Comparison of ENCODE assay signal across 14 cellular contexts in the genomic region with DNA sequence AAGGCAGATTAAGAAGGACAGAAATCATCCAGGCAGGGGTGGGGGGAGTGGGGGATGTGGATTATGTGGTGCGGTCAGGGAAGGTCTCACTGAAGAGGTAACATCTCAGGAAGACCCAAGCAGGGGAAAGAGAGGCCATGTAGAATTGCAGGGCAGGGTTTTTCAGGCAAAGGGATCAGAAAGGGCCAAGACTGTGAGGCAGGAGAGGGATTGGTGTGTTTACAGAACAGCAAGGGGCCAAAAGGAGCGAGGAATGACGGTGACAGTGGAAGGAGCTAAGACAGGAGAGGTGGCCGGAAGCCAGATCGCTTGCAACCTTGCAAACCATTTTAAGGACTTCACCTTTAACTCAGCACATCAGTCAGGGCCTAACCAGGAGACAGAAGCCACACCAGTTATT.
DNase-seq lines count a peak whose midpoint lies in the region; ATAC-seq and TF ChIP-seq lines count a peak whose summit lies in the region.
"Had no signal": no experiment of that assay in that cellular context is flagged by ENCODE, and none has a peak within 500 bp of the region (broad histone marks: within the 10 kb centered on the region; RNA-seq: fewer than 3 reads in every experiment).

No MANE protein-coding gene starts in this region.

- no peak overlapping the region for H3K23ac ChIP-seq in trophoblast cell (ENCODE audit: low read length)

- H3K79me1 ChIP-seq in trophoblast cell (ENCODE audit: low read length), result peaks cover 6% of the 10 kb centered on the region

- no peak overlapping the region for H3K4ac ChIP-seq in trophoblast cell (ENCODE audit: low read depth, low read length)

- H4K12ac ChIP-seq in trophoblast cell (ENCODE audit: low read depth, low read length), result no peak overlapping the region

- no peaks in the 10 kb centered on the region for H4K20me1 ChIP-seq in BLaER1 treated with 17β-estradiol and CSF1 and Interleukin-3, amounts not matched to agents 10 nM and 100 nM

- no peak overlapping the region for H4K8ac ChIP-seq in trophoblast cell (ENCODE audit: low read depth, low read length)

- no peak overlapping the region for H3K18ac ChIP-seq in trophoblast cell (ENCODE audit: low read length)

- H3K27ac ChIP-seq in ACC112 (ENCODE audit: low read depth, low read length) (peak overlapping the region; percentile 85), WERI-Rb-1 (no peak overlapping the region), foreskin keratinocyte (peak overlapping the region; percentile 82), trophoblast cell (ENCODE audit: low read depth, low read length) (no peak overlapping the region)
- peak overlapping the region in 10 of 11 experiments; percentile 6 to 77 (median 56); a peak in 15 of 22 replicates for H3K27ac ChIP-seq in BLaER1 treated with 17β-estradiol and CSF1 and Interleukin-3, amounts not matched to agents 10 nM and 100 nM
- H3K27ac ChIP-seq: KMS-11, upper lobe of right lung had no signal

- H2AFZ ChIP-seq in ACC112 (ENCODE audit: low read length, unreplicated experiment), result no peak overlapping the region
- no peak overlapping the region for H2AFZ ChIP-seq in trophoblast cell (ENCODE audit: insufficient read depth, low read length, poor library complexity)

- H2BK120ac ChIP-seq in trophoblast cell (ENCODE audit: insufficient read depth, low read length, poor library complexity), result no peak overlapping the region

- no CpG with 5 or more reads among the region's 5 CpGs for WGBS in trophoblast cell (ENCODE audit: extremely low coverage, insufficient coverage, insufficient read length)

- peak overlapping the region in 1 of 11 experiments; percentile 28; a peak in 4 of 22 replicates for H3K9ac ChIP-seq in BLaER1 treated with 17β-estradiol and CSF1 and Interleukin-3, amounts not matched to agents 10 nM and 100 nM
- no peak overlapping the region for H3K9ac ChIP-seq in trophoblast cell (ENCODE audit: low read length)
- H3K9ac ChIP-seq: KMS-11 had no signal

- H3K36me3 ChIP-seq in ACC112 (ENCODE audit: insufficient read depth, low read length), result no peaks in the 10 kb centered on the region
- 0 out of 22 replicates have a peak, but pooled peaks cover 0 to 5% (median 0%) of the 10 kb centered on the region in 11 experiments for H3K36me3 ChIP-seq in BLaER1 treated with 17β-estradiol and CSF1 and Interleukin-3, amounts not matched to agents 10 nM and 100 nM
- H3K36me3 ChIP-seq in WERI-Rb-1, result no peaks in the 10 kb centered on the region
- no peaks in the 10 kb centered on the region for H3K36me3 ChIP-seq in trophoblast cell (ENCODE audit: control insufficient read depth in 1 of 2, insufficient read depth in 2 of 2, low read length in 2 of 2)
- H3K36me3 ChIP-seq: stomach, upper lobe of right lung had no signal

- no peak overlapping the region for H2AK5ac ChIP-seq in trophoblast cell (ENCODE audit: low read length)

- H3K79me2 ChIP-seq in ACC112 (ENCODE audit: control insufficient read depth, insufficient read depth, low read length, unreplicated experiment), result no peaks in the 10 kb centered on the region
- no peaks in the 10 kb centered on the region for H3K79me2 ChIP-seq in trophoblast cell (ENCODE audit: control insufficient read depth, insufficient read depth, low read length, poor library complexity)

- in situ Hi-C loops in G401 (cut with HindIII; ENCODE audit: low sequenced_read_pairs), result no loop called here

- no peak overlapping the region for H4K91ac ChIP-seq in trophoblast cell (ENCODE audit: low read depth, low read length)

- peak; percentile 55 for DNase-seq in WERI-Rb-1
- no peak for DNase-seq in foreskin keratinocyte
- no peak for DNase-seq in G401 (ENCODE audit: low spot score)
- DNase-seq in NCI-H1092 treated with DMSO at 0.1 percent for 48 hours (lab: John Stamatoyannopoulos, UW), result no peak
- DNase-seq in MV-4-11 (lab: John Stamatoyannopoulos, UW), result no peak
- DNase-seq in trophoblast cell, result no peak
- DNase-seq: NCI-H1105 treated with DMSO at 0.1 percent for 48 hours, NCI-H2107, nephron progenitor cell, upper lobe of right lung had no signal

- peaks cover 75% of the 10 kb centered on the region for H3K4me1 ChIP-seq in ACC112 (ENCODE audit: control insufficient read depth, insufficient read depth, low read length, unreplicated experiment)
- H3K4me1 ChIP-seq in BLaER1 treated with 17β-estradiol and CSF1 and Interleukin-3, amounts not matched to agents 10 nM and 100 nM, result peaks cover 10 to 50% (median 22%) of the 10 kb centered on the region in 10 experiments
- H3K4me1 ChIP-seq in foreskin keratinocyte, result peaks cover 37% of the 10 kb centered on the region
- peaks cover 13 to 15% of the 10 kb centered on the region in 2 experiments for H3K4me1 ChIP-seq in trophoblast cell (ENCODE audit: control insufficient read depth in 1 of 2, insufficient read depth in 2 of 2, low read length in 2 of 2)

- H3K14ac ChIP-seq in trophoblast cell (ENCODE audit: low read length), result no peak overlapping the region

- TF ChIP-seq CTCF in WERI-Rb-1 (IDR thresholded peaks at IDR 0.05; ENCODE audit: low read depth, low read length), result no peak
- TF ChIP-seq CTCF in foreskin keratinocyte (conservative IDR thresholded peaks at IDR 0.05), result no peak

- no peak overlapping the region for H2BK5ac ChIP-seq in trophoblast cell (ENCODE audit: low read depth, low read length, poor library complexity)

- H2BK12ac ChIP-seq in trophoblast cell (ENCODE audit: low read length), result no peak overlapping the region

- H3K4me2 ChIP-seq in BLaER1 treated with 17β-estradiol and CSF1 and Interleukin-3, amounts not matched to agents 10 nM and 100 nM, result peak overlapping the region in 5 of 11 experiments; percentile 32 to 65 (median 55); a peak in 9 of 22 replicates
- no peak overlapping the region for H3K4me2 ChIP-seq in trophoblast cell (ENCODE audit: low read length)
- H3K4me2 ChIP-seq: KMS-11 had no signal

- no peak overlapping the region for H3K4me3 ChIP-seq in ACC112 (ENCODE audit: low read depth, low read length)
- no peak overlapping the region for H3K4me3 ChIP-seq in BLaER1 treated with 17β-estradiol and CSF1 and Interleukin-3, amounts not matched to agents 10 nM and 100 nM
- no peak overlapping the region for H3K4me3 ChIP-seq in WERI-Rb-1 (ENCODE audit: low read depth, low read length)
- no peak overlapping the region for H3K4me3 ChIP-seq in trophoblast cell (ENCODE audit: low read depth, low read length)
- H3K4me3 ChIP-seq: stomach, upper lobe of right lung had no signal

- H3K27me3 ChIP-seq in ACC112 (ENCODE audit: insufficient read depth, low read length) (no peaks in the 10 kb centered on the region), WERI-Rb-1 (ENCODE audit: insufficient read depth, low read depth, severe bottlenecking) (no peaks in the 10 kb centered on the region), foreskin keratinocyte (no peaks in the 10 kb centered on the region), trophoblast cell (ENCODE audit: insufficient read depth, low read length) (no peaks in the 10 kb centered on the region)
- H3K27me3 ChIP-seq in BLaER1 treated with 17β-estradiol and CSF1 and Interleukin-3, amounts not matched to agents 10 nM and 100 nM, result no peaks in the 10 kb centered on the region
- H3K27me3 ChIP-seq: stomach, upper lobe of right lung had no signal

- peaks cover 0 to 50% (median 28%) of the 10 kb centered on the region in 11 experiments; a peak in 17 of 22 replicates for H3K9me3 ChIP-seq in BLaER1 treated with 17β-estradiol and CSF1 and Interleukin-3, amounts not matched to agents 10 nM and 100 nM (replicated peaks in 1 of 11)
- H3K9me3 ChIP-seq in WERI-Rb-1 (ENCODE audit: severe bottlenecking), result no peaks in the 10 kb centered on the region
- H3K9me3 ChIP-seq in trophoblast cell (ENCODE audit: insufficient read depth, low read depth, low read length), result peaks cover 2% of the 10 kb centered on the region
- H3K9me3 ChIP-seq: upper lobe of right lung had no signal

- ATAC-seq in foreskin keratinocyte, result no peak

Comparison
In these comparisons a context has a peak if more than half of its experiments do, and no peak if none do; other contexts are left out.
1. H3K27ac ChIP-seq: peak in ACC112 (single experiment), BLaER1 treated with 17β-estradiol and CSF1 and Interleukin-3, amounts not matched to agents 10 nM and 100 nM (10 of 11) and foreskin keratinocyte (single experiment); none in WERI-Rb-1 (single experiment) and trophoblast cell (single experiment).